In genomic region chr4:1870578-1871443, GRCh38 we compare ENCODE assay signal across 8 cellular contexts. TPM values are rescaled to one million over a fixed set of nuclear protein-coding genes. Genes with fewer than 3 reads are reported as not detected.
DNase-seq lines count a peak whose midpoint lies in the region; ATAC-seq, FAIRE-seq and TF ChIP-seq lines count a peak whose summit lies in the region.

TSS of gene NSD2 (plus strand) at chr4:1871393. CDS start at chr4:1900655, 29,262 bp downstream.

- TF ChIP-seq CTCF in WTC11 (IDR thresholded peaks at IDR 0.05) (no peak), bronchial epithelial cell (IDR thresholded peaks at IDR 0.05; ENCODE audit: insufficient read depth, low read length, severe bottlenecking) (no peak), spleen (IDR thresholded peaks at IDR 0.05 in 8 of 11, conservative IDR thresholded peaks at IDR 0.05 in 3 of 11) (peak in 2 of 11 experiments; percentile 5 to 8)

- H3K27me3 ChIP-seq in bronchial epithelial cell (ENCODE audit: control insufficient read depth, insufficient read depth, low read length): no peaks in the 10 kb centered on the region
- peaks cover 0 to 4% (median 0%) of the 10 kb centered on the region in 7 donors for H3K27me3 ChIP-seq in spleen (replicated peaks in 1 of 7)

- POLR2A ChIA-PET in WTC11 (lab: Charles Lee): interaction anchor here (1.0 kb wide), 1 partner anchor 15 kb away, joined by 3 read pairs; no protein-coding TSS in a partner anchor

- TF ChIP-seq POLR2A in spleen (IDR thresholded peaks at IDR 0.05): peak; percentile 45 to 54 (median 54)

- no peaks in the 10 kb centered on the region for H3K9me3 Mint-ChIP-seq in WTC11

- H3K4me3 Mint-ChIP-seq in WTC11: peak within 1 kb of the TSS; percentile 82

- peaks cover 34% of the 10 kb centered on the region for H3K4me1 Mint-ChIP-seq in WTC11

- no peaks in the 10 kb centered on the region for H3K36me3 ChIP-seq in bronchial epithelial cell (ENCODE audit: control insufficient read depth, insufficient read depth, low read length)
- H3K36me3 ChIP-seq in spleen: no peaks in the 10 kb centered on the region

- in situ Hi-C loops in ACHN (cut with HindIII; ENCODE audit: low pct_ligation_motif_present, low pct_unique_long_range_greater_than_20kb, low sequenced_read_pairs): no loop called here

- 0 to 1% (median 0%) methylated on average over 20 to 155 of the region's 155 CpGs; no CpG with 5 or more reads in 1 of the 5 donors for WGBS in spleen, 5 donors

- peak within 1 kb of the TSS; percentile 95 for H3K27ac Mint-ChIP-seq in WTC11

- intact Hi-C loops in spleen (cut with DNase I; ENCODE audit: low total_unique reads): no loop called here

- peak within 1 kb of the TSS; percentile 99 to 100 (median 100) for H3K27ac ChIP-seq in spleen

- ATAC-seq in GM18873 (IDR thresholded peaks at IDR 0.05; ENCODE audit: low FRiP score, unreplicated experiment) (peak; percentile 50), HG03108 (IDR thresholded peaks at IDR 0.05; ENCODE audit: unreplicated experiment) (peak; percentile 61), WTC11 (peak; percentile 38)

- no peaks in the 10 kb centered on the region for H3K36me3 Mint-ChIP-seq in WTC11

- H3K4me3 ChIP-seq in bronchial epithelial cell (ENCODE audit: low read depth, low read length) (peak within 1 kb of the TSS; percentile 75), spleen (peak within 1 kb of the TSS; percentile 73 to 97 (median 88))

- CTCF ChIA-PET in WTC11 (lab: Charles Lee): interaction anchor here (1.2 to 2.0 kb wide), 2 partner anchors 40 to 123 kb away, joined by 3 to 8 read pairs; no protein-coding TSS in a partner anchor

- FAIRE-seq in bronchial epithelial cell (lab: Jason Lieb, UNC): no peak

- DNase-seq in ACHN (peak; percentile 88), NCI-H2171 treated with DMSO at 0.1 percent for 48 hours (lab: John Stamatoyannopoulos, UW) (peak; percentile 70), WTC11 (ENCODE audit: low spot score) (peak; percentile 82), bronchial epithelial cell (ENCODE audit: low read depth) (peak; percentile 60), inferior parietal cortex (ENCODE audit: extremely low spot score) (peak; percentile 79), spleen (peak; percentile 96)

- H3K9me3 ChIP-seq in spleen: no peaks in the 10 kb centered on the region

- peaks cover 47% of the 10 kb centered on the region for H3K27me3 Mint-ChIP-seq in WTC11 (ENCODE audit: low read depth)

- H3K4me1 ChIP-seq in spleen: peaks cover 0 to 43% (median 25%) of the 10 kb centered on the region in 6 donors

TF ChIP-seq in WTC11, 78 proteins besides CTCF, POLR2A, EP300 and RAD21 (continues in another document):
- TF ChIP-seq AFF4 (CRISPR knock-in tag; IDR thresholded peaks at IDR 0.05; ENCODE audit: borderline replicate concordance) (no peak), ZSCAN18 (CRISPR knock-in tag; IDR thresholded peaks at IDR 0.05) (no peak), TEAD4 (CRISPR knock-in tag; IDR thresholded peaks at IDR 0.05) (0 out of 2 replicates have a peak, but pooled peaks have one; percentile 43), NR3C1 (CRISPR knock-in tag; conservative IDR thresholded peaks at IDR 0.05; ENCODE audit: low read depth) (no peak), E2F4 (CRISPR knock-in tag; IDR thresholded peaks at IDR 0.05; ENCODE audit: borderline replicate concordance, low read depth) (peak; percentile 54; the same call in 1 of the 2 replicates), CREB1 (CRISPR knock-in tag; IDR thresholded peaks at IDR 0.05) (peak; percentile 40; the same call in 1 of the 2 replicates), FOXP1 (CRISPR knock-in tag; IDR thresholded peaks at IDR 0.05; ENCODE audit: borderline replicate concordance) (peak; percentile 96), CDX4 (CRISPR knock-in tag; IDR thresholded peaks at IDR 0.05; ENCODE audit: borderline replicate concordance) (no peak), ZNF317 (CRISPR knock-in tag; IDR thresholded peaks at IDR 0.05; ENCODE audit: borderline replicate concordance, low read depth) (peak; percentile 61; the same call in 1 of the 2 replicates), ELF4 (CRISPR knock-in tag; IDR thresholded peaks at IDR 0.05; ENCODE audit: low read depth) (peak; percentile 93)
- TF ChIP-seq, protein P1, sequence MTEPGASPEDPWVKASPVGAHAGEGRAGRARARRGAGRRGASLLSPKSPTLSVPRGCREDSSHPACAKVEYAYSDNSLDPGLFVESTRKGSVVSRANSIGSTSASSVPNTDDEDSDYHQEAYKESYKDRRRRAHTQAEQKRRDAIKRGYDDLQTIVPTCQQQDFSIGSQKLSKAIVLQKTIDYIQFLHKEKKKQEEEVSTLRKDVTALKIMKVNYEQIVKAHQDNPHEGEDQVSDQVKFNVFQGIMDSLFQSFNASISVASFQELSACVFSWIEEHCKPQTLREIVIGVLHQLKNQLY (CRISPR knock-in tag; IDR thresholded peaks at IDR 0.05): no peak

RNA-seq across cellular contexts. Expression of gene NSD2, which starts in this region (rescaled TPM):
- total RNA-seq in WTC11 (2021) (113 to 128 TPM (median 119 TPM) in 3 replicates), bronchial epithelial cell (43.4 and 48.1 TPM in 2 replicates), spleen (10 to 100 TPM; 39.1 to 58.9 (median 48.5) TPM)
- polyA plus RNA-seq in spleen: 10 to 100 TPM in 1 of 3 donors, 1 to 10 TPM in 2; 7.1 to 13.1 (median 7.4) TPM

Comparison
In these comparisons a context has a peak if more than half of its experiments do, and no peak if none do; other contexts are left out.
1. Peak in every context shown above with its lines: DNase-seq, ATAC-seq, H3K4me3 ChIP-seq and H3K27ac ChIP-seq.